1 cellular context compared by ENCODE assay signal in genomic region chr4:47442980-47443379, GRCh38.
TF ChIP-seq lines count a peak whose summit lies in the region.

No MANE protein-coding gene starts in this region.

TF ChIP-seq in GM12878, 131 proteins besides CTCF, POLR2A, EP300 and RAD21 (continued from another document):
- no peak for TF ChIP-seq E2F8 (IDR thresholded peaks at IDR 0.05; ENCODE audit: low read depth, partially characterized antibody)
